11 cellular contexts compared by ENCODE assay signal in genomic region chr4:86387013-86387412, GRCh38. TPM values are rescaled to one million over a fixed set of nuclear protein-coding genes. Genes with fewer than 3 reads are reported as not detected.
"Had no signal": no experiment of that assay in that cellular context is flagged by ENCODE, and none has a peak within 500 bp of the region (broad histone marks: within the 10 kb centered on the region; RNA-seq: fewer than 3 reads in every experiment).

No MANE protein-coding gene starts in this region.

- DNase-seq: activated CD4-positive, alpha-beta memory T cell treated with anti-CD3 and anti-CD28 coated beads, Interleukin-2, amount 10 ng/mL, durations not matched to agents 7 days and 5 days; activated CD4-positive, alpha-beta T cell treated with anti-CD3 and anti-CD28 coated beads for 36 hours; activated gamma-delta T cell; activated T-cell treated with anti-CD3 and anti-CD28 coated beads, Interleukin-2, amount 50 U/mL, for 48 hours; cerebellar nuclear complex; glutamatergic neuron; immature natural killer cell; left cardiac atrium; stimulated activated CD4-positive, alpha-beta T cell treated with anti-CD3 and anti-CD28 coated beads, Interleukin-12 subunit alpha, Interleukin-12 subunit beta, amount 100 ng/mL, for 4 hours; stimulated activated naive CD4-positive, alpha-beta T cell; T-helper 17 cell had no signal

RNA-seq across cellular contexts. Expression of gene MAPK10, which starts 27.2 kb away (rescaled TPM):
- polyA plus RNA-seq: immature natural killer cell had no signal
